ENCODE assay signal across 26 cellular contexts in genomic region chr4:174867893-174868292, GRCh38. TPM values are rescaled to one million over a fixed set of nuclear protein-coding genes. Genes with fewer than 3 reads are reported as not detected.
DNase-seq lines count a peak whose midpoint lies in the region; FAIRE-seq and TF ChIP-seq lines count a peak whose summit lies in the region.
"Had no signal": no experiment of that assay in that cellular context is flagged by ENCODE, and none has a peak within 500 bp of the region (broad histone marks: within the 10 kb centered on the region; RNA-seq: fewer than 3 reads in every experiment).

No MANE protein-coding gene starts in this region.

- FAIRE-seq in small intestine (lab: Jason Lieb, UNC) = no peak
- FAIRE-seq: A204.1, D721Med, G401.6, GM12891, GM19239 had no signal

- H3K36me3 ChIP-seq in hepatocyte (replicated peaks; ENCODE audit: insufficient read depth, low read depth) (no peaks in the 10 kb centered on the region), small intestine (ENCODE audit: control insufficient read depth in 2 of 2, insufficient read depth in 2 of 2, low read length in 2 of 2) (no peaks in the 10 kb centered on the region)
- H3K36me3 ChIP-seq: BE2C, BLaER1 had no signal

- H3K27ac ChIP-seq in hepatocyte (peak overlapping the region; percentile 62), small intestine (ENCODE audit: low read depth in 1 of 2, low read length in 1 of 2) (no peak overlapping the region)
- H3K27ac ChIP-seq: BLaER1 had no signal

- H3K4me1 ChIP-seq in hepatocyte (ENCODE audit: insufficient read depth) = peaks cover 10% of the 10 kb centered on the region
- H3K4me1 ChIP-seq in small intestine (ENCODE audit: control insufficient read depth in 2 of 2, insufficient read depth in 1 of 2, low read depth in 1 of 2, low read length in 1 of 2) = no peaks in the 10 kb centered on the region
- H3K4me1 ChIP-seq: BE2C had no signal

- no peaks in the 10 kb centered on the region for H3K9me3 ChIP-seq in hepatocyte (ENCODE audit: low read depth)
- H3K9me3 ChIP-seq in small intestine (ENCODE audit: control insufficient read depth, low read depth) = no peaks in the 10 kb centered on the region
- H3K9me3 ChIP-seq: BE2C had no signal

- H3K27me3 ChIP-seq in hepatocyte (no peaks in the 10 kb centered on the region), small intestine (ENCODE audit: control insufficient read depth in 2 of 2, insufficient read depth in 2 of 2, low read length in 2 of 2) (no peaks in the 10 kb centered on the region)
- H3K27me3 ChIP-seq: BE2C, BLaER1 had no signal

- 75% methylated on average over 3 of the region's 3 CpGs for WGBS in hepatocyte (ENCODE audit: low lambda C conversion rate, missing lambda C conversion rate)
- WGBS in small intestine, 3 donors = 28 to 81% (median 40%) methylated on average over 3 of the region's 3 CpGs

- no peak overlapping the region for H3K4me2 ChIP-seq in hepatocyte
- H3K4me2 ChIP-seq: BLaER1 had no signal

- no peak overlapping the region for H2AFZ ChIP-seq in hepatocyte

- TF ChIP-seq CTCF in hepatocyte (IDR thresholded peaks at IDR 0.05; ENCODE audit: poor library complexity) = no peak

- H4K20me1 ChIP-seq in hepatocyte (ENCODE audit: insufficient read depth, poor library complexity, severe bottlenecking) = no peaks in the 10 kb centered on the region
- H4K20me1 ChIP-seq: BLaER1 had no signal

- DNase-seq in LoVo (ENCODE audit: low spot score) (peak; percentile 43), hepatocyte (ENCODE audit: low spot score) (peak; percentile 74), small intestine (peak; percentile 17), globus pallidus (ENCODE audit: low spot score) (no peak), NCI-H2029 (lab: John Stamatoyannopoulos, UW) (no peak), NCI-H187 (lab: John Stamatoyannopoulos, UW) (no peak)
- DNase-seq: 8988T; ACHN; BE2C; C1 segment of cervical spinal cord; Calu3; CD4-positive, alpha-beta memory T cell; CD4-positive, CD25-positive, alpha-beta regulatory T cell; CD8-positive, alpha-beta memory T cell; COR-L47; DMS79 treated with DMSO at 0.1 percent for 48 hours; GF-D8 had no signal

- H3K4me3 ChIP-seq in hepatocyte (no peak overlapping the region), small intestine (ENCODE audit: low read depth in 1 of 2, low read length in 2 of 2) (no peak overlapping the region)
- H3K4me3 ChIP-seq: BLaER1 had no signal

- H3K9me2 ChIP-seq in hepatocyte (replicated peaks; ENCODE audit: insufficient read depth) = no peaks in the 10 kb centered on the region

- H3K79me2 ChIP-seq in hepatocyte = no peaks in the 10 kb centered on the region

RNA-seq across cellular contexts. Expression of gene GLRA3, which starts 38.8 kb away (rescaled TPM):
- total RNA-seq in hepatocyte = 0.08 and 0.10 TPM in 2 replicates
- polyA plus RNA-seq in hepatocyte (not detected in 2 replicates), small intestine (under 1 TPM in 1 of 3 donors, not detected in 2; 0.04 TPM)
- total RNA-seq: CD4-positive, alpha-beta memory T cell; CD4-positive, CD25-positive, alpha-beta regulatory T cell; CD8-positive, alpha-beta memory T cell had no signal
- polyA plus RNA-seq: AG04450; CD14-positive monocyte; CD4-positive, alpha-beta memory T cell; CD4-positive, CD25-positive, alpha-beta regulatory T cell; CD8-positive, alpha-beta memory T cell had no signal

RNA-seq across cellular contexts. Expression of gene ADAM29, which starts 50.3 kb away (rescaled TPM):
- total RNA-seq in hepatocyte = not detected in 2 replicates
- not detected in 2 replicates for polyA plus RNA-seq in hepatocyte
- polyA plus RNA-seq in small intestine = not detected
- total RNA-seq: A673; Calu3; CD4-positive, CD25-positive, alpha-beta regulatory T cell; CD8-positive, alpha-beta memory T cell had no signal
- polyA plus RNA-seq: AG04450; CD14-positive monocyte; CD4-positive, alpha-beta memory T cell had no signal

Comparison
In these comparisons a context has a peak if more than half of its experiments do, and no peak if none do; other contexts are left out.
1. DNase-seq: peak in LoVo (single experiment), hepatocyte (single experiment) and small intestine (single experiment); none in globus pallidus (single experiment), NCI-H2029 (single experiment) and NCI-H187 (0 of 2).